Comparison of ENCODE assay signal across 15 cellular contexts in the genomic region with DNA sequence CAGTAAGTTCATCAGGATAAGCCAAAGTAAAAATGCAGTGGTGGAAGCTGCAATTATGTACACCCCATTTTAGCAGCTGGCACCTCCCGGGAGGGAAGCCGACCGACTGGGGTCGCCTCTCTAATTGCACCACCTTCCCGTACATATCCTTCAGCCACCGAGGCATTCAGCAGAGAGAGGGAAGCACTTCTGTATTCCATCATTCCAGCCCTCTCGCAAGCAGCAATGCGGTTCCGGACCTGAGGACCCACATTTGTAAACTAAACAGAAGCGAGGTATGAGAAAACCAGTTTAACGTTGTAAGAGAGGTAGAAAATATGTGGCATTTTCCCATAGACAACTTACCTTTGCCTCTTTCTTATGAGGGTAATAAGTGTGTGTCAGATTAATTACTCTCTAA.
A peak's percentile ranks its signal among the peaks of the same experiment; 100 is the strongest.
DNase-seq lines count a peak whose midpoint lies in the region; ATAC-seq and TF ChIP-seq lines count a peak whose summit lies in the region.
"Had no signal": no experiment of that assay in that cellular context is flagged by ENCODE, and none has a peak within 500 bp of the region (broad histone marks: within the 10 kb centered on the region; RNA-seq: fewer than 3 reads in every experiment).

No MANE protein-coding gene starts in this region.

- no peaks in the 10 kb centered on the region for H3K9me3 Mint-ChIP-seq in endothelial cell (ENCODE audit: unreplicated experiment)
- no peaks in the 10 kb centered on the region for H3K9me3 Mint-ChIP-seq in nephron
- H3K9me3 Mint-ChIP-seq: activated naive CD8-positive, alpha-beta T cell treated with anti-CD3 and anti-CD28 coated beads, Interleukin-2, amount 10 ng/mL, durations not matched to agents 7 days and 5 days had no signal

- H3K27me3 ChIP-seq in H7 (ENCODE audit: control insufficient read depth, insufficient read depth, low read length) (no peaks in the 10 kb centered on the region), upper lobe of left lung (no peaks in the 10 kb centered on the region)

- H3K36me3 Mint-ChIP-seq in endothelial cell (ENCODE audit: low read depth, unreplicated experiment) (peaks cover 36% of the 10 kb centered on the region), nephron (ENCODE audit: low read depth) (peaks cover 8% of the 10 kb centered on the region)
- H3K36me3 Mint-ChIP-seq: activated naive CD8-positive, alpha-beta T cell treated with anti-CD3 and anti-CD28 coated beads, Interleukin-2, amount 10 ng/mL, durations not matched to agents 7 days and 5 days had no signal

- ATAC-seq in upper lobe of left lung (ENCODE audit: low FRiP score in 2 of 2) (no peak), HG03439 (IDR thresholded peaks at IDR 0.05; ENCODE audit: unreplicated experiment) (no peak)
- ATAC-seq: PC-3 had no signal

- peaks cover 24% of the 10 kb centered on the region for H3K27me3 Mint-ChIP-seq in endothelial cell (ENCODE audit: unreplicated experiment)
- peaks cover 3% of the 10 kb centered on the region for H3K27me3 Mint-ChIP-seq in nephron (ENCODE audit: low read depth)

- no peak for TF ChIP-seq CTCF in endothelial cell (IDR thresholded peaks at IDR 0.05; ENCODE audit: unreplicated experiment)
- no peak for TF ChIP-seq CTCF in nephron (IDR thresholded peaks at IDR 0.05; ENCODE audit: unreplicated experiment in 3 of 3)
- TF ChIP-seq CTCF in upper lobe of left lung (IDR thresholded peaks at IDR 0.05), result no peak

- H3K36me3 ChIP-seq in H7 (replicated peaks; ENCODE audit: control insufficient read depth, insufficient read depth, low read length) (no peaks in the 10 kb centered on the region), upper lobe of left lung (peaks cover 0 to 8% (median 0%) of the 10 kb centered on the region in 4 donors)

- H3K27ac ChIP-seq in upper lobe of left lung, result no peak overlapping the region

- H3K27ac Mint-ChIP-seq in endothelial cell (ENCODE audit: unreplicated experiment) (peak overlapping the region; percentile 100), nephron (peak overlapping the region in 2 of 3 experiments; percentile 35 to 58)
- H3K27ac Mint-ChIP-seq: activated naive CD8-positive, alpha-beta T cell treated with anti-CD3 and anti-CD28 coated beads, Interleukin-2, amount 10 ng/mL, durations not matched to agents 7 days and 5 days had no signal

- WGBS in upper lobe of left lung, 2 donors, result 64 to 78% methylated on average over 11 of the region's 11 CpGs

- peak overlapping the region; percentile 39 for H3K4me3 ChIP-seq in H7 (ENCODE audit: insufficient read depth, low read depth, low read length)
- H3K4me3 ChIP-seq in upper lobe of left lung, result no peak overlapping the region

- DNase-seq in H7, result no peak
- peak; percentile 66 for DNase-seq in NCI-H748 treated with DMSO at 0.1 percent for 48 hours (lab: John Stamatoyannopoulos, UW)
- DNase-seq in endothelial cell (ENCODE audit: low spot score), result no peak
- no peak for DNase-seq in upper lobe of left lung
- no peak for DNase-seq in NOMO-1 treated with DMSO at 0.1 percent for 48 hours (lab: John Stamatoyannopoulos, UW; ENCODE audit: unreplicated experiment)
- no peak for DNase-seq in stimulated activated CD4-positive, alpha-beta T cell treated with anti-CD3 and anti-CD28 coated beads, Interleukin-15, amount 100 ng/mL, for 24 hours
- DNase-seq: activated CD4-positive, alpha-beta T cell treated with anti-CD3 and anti-CD28 coated beads, Interleukin-2, amount 50 U/mL, for 1 hour; activated naive CD8-positive, alpha-beta T cell treated with anti-CD3 and anti-CD28 coated beads, Interleukin-2, amount 10 ng/mL, durations not matched to agents 7 days and 5 days; activated T-cell treated with anti-CD3 and anti-CD28 coated beads, Interleukin-2, amount 50 U/mL, for 48 hours; HFFc6; NCI-H446 treated with DMSO at 0.1 percent for 48 hours; PC-3 had no signal

- TF ChIP-seq POLR2A in upper lobe of left lung (IDR thresholded peaks at IDR 0.05), result no peak

- H3K4me1 Mint-ChIP-seq in endothelial cell (ENCODE audit: unreplicated experiment), result peaks cover 73% of the 10 kb centered on the region
- H3K4me1 Mint-ChIP-seq in nephron, result peaks cover 53% of the 10 kb centered on the region
- H3K4me1 Mint-ChIP-seq: activated naive CD8-positive, alpha-beta T cell treated with anti-CD3 and anti-CD28 coated beads, Interleukin-2, amount 10 ng/mL, durations not matched to agents 7 days and 5 days; central memory CD8-positive, alpha-beta T cell had no signal

- no peak for TF ChIP-seq EP300 in upper lobe of left lung (IDR thresholded peaks at IDR 0.05)

- H3K9me3 ChIP-seq in upper lobe of left lung, result no peaks in the 10 kb centered on the region

- H3K4me1 ChIP-seq in upper lobe of left lung, result peaks cover 17 to 38% (median 25%) of the 10 kb centered on the region in 4 donors

- H3K4me3 Mint-ChIP-seq in endothelial cell (ENCODE audit: unreplicated experiment) (peak overlapping the region; percentile 83), nephron (peak overlapping the region; percentile 54 to 61 (median 59))
- H3K4me3 Mint-ChIP-seq: activated naive CD8-positive, alpha-beta T cell treated with anti-CD3 and anti-CD28 coated beads, Interleukin-2, amount 10 ng/mL, durations not matched to agents 7 days and 5 days; central memory CD8-positive, alpha-beta T cell; HFFc6 had no signal
